2 cellular contexts compared by ENCODE assay signal in the genomic region with DNA sequence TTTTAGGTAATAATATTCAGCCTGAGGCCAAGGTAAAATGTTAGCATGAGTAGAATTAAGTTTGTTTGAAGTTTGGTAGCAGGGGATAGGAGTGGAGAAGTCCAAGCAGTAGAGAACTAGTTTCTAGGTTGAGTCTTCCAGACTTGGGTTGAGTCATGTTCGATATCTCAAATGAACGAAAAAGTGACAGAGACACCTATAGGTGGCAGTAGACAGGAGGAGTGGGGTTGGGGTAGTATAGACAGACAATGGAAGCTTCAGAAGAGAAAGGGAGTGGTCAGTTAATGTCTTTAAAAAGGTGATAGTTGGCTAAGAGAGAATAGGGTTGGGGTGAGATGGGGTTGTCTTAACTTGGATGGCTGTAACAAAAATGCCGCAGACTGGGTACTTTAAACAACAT.
TF ChIP-seq lines count a peak whose summit lies in the region.

No MANE protein-coding gene starts in this region.

TF ChIP-seq in HepG2, 621 proteins besides CTCF, POLR2A, EP300 and RAD21:
- TF ChIP-seq ARID3A (IDR thresholded peaks at IDR 0.05; ENCODE audit: low read depth, low read length) (no peak), ZNF841 (CRISPR knock-in tag; IDR thresholded peaks at IDR 0.05; ENCODE audit: borderline replicate concordance) (no peak)

TF ChIP-seq in WTC11, 78 proteins besides CTCF, POLR2A, EP300 and RAD21:
- TF ChIP-seq EMX1 (CRISPR knock-in tag; IDR thresholded peaks at IDR 0.05) (no peak), FOXJ3 (CRISPR knock-in tag; IDR thresholded peaks at IDR 0.05; ENCODE audit: borderline replicate concordance) (no peak), TCF7 (CRISPR knock-in tag; IDR thresholded peaks at IDR 0.05; ENCODE audit: low read depth) (no peak), IRF2 (CRISPR knock-in tag; IDR thresholded peaks at IDR 0.05; ENCODE audit: borderline replicate concordance, low read depth) (no peak)
- TF ChIP-seq, protein P1, sequence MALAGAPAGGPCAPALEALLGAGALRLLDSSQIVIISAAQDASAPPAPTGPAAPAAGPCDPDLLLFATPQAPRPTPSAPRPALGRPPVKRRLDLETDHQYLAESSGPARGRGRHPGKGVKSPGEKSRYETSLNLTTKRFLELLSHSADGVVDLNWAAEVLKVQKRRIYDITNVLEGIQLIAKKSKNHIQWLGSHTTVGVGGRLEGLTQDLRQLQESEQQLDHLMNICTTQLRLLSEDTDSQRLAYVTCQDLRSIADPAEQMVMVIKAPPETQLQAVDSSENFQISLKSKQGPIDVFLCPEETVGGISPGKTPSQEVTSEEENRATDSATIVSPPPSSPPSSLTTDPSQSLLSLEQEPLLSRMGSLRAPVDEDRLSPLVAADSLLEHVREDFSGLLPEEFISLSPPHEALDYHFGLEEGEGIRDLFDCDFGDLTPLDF (CRISPR knock-in tag; IDR thresholded peaks at IDR 0.05): no peak
- TF ChIP-seq, protein P2, sequence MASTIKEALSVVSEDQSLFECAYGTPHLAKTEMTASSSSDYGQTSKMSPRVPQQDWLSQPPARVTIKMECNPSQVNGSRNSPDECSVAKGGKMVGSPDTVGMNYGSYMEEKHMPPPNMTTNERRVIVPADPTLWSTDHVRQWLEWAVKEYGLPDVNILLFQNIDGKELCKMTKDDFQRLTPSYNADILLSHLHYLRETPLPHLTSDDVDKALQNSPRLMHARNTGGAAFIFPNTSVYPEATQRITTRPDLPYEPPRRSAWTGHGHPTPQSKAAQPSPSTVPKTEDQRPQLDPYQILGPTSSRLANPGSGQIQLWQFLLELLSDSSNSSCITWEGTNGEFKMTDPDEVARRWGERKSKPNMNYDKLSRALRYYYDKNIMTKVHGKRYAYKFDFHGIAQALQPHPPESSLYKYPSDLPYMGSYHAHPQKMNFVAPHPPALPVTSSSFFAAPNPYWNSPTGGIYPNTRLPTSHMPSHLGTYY (CRISPR knock-in tag; IDR thresholded peaks at IDR 0.05): no peak
